25 cellular contexts compared by ENCODE assay signal in the genomic region with DNA sequence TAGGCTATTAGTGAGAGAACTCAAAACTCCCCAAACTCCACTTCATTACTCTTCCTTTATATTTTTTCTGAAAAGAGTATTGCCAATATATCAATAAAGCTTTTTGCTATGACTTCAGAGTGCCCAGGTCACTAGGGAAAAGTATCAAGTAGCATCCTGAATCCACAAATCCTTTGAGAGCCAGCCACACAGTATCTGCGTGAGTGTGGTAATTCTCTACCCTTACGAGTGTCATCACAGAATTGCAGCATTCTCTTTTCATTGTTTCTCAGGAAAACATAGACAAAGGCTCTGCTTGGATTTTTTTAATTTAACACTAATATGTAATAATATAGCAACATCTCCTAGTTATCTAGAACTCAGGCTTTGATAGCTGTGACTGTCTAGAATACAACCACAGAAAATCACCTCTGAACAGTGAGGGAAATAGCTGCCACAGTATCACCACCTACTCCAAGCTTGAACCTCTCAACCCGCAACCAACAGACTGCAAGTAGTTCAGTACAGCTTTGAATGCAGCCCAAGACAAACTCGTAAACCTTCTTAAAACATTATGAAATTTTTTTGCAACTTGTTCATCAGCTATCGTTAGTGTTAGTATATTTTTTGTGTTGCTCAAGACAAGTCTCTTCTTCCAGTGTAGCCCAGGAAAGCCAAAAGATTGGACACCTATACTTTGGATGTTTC.
"Had no signal": no experiment of that assay in that cellular context is flagged by ENCODE, and none has a peak within 500 bp of the region (broad histone marks: within the 10 kb centered on the region; RNA-seq: fewer than 3 reads in every experiment).

No MANE protein-coding gene starts in this region.

- H3K27ac ChIP-seq: brain microvascular endothelial cell, SJSA1 had no signal

- H3K36me3 Mint-ChIP-seq: activated naive CD8-positive, alpha-beta T cell had no signal

- ATAC-seq: activated CD8-positive, alpha-beta T cell treated with anti-CD3 and anti-CD28 coated beads, Interleukin-2, amount 10 ng/mL, durations not matched to agents 7 days and 5 days; SK-N-SH treated with all-trans-retinoic acid at 6 μM for 48 hours; WTC11 had no signal

- H3K4me1 Mint-ChIP-seq: WTC11 had no signal

- H3K9me3 Mint-ChIP-seq: activated T-helper 1 cell treated with anti-CD3 and anti-CD28 coated beads, Interleukin-12 subunit alpha, Interleukin-12 subunit beta, Interleukin-2, Interleukin-4 antibody, amounts not matched to agents 30 ng/mL and 10 ng/mL and 1 ng/mL, durations not matched to agents 14 hours and 24 hours and 36 hours; T-helper 2 cell treated with Interferon-gamma antibody and Interleukin-4, amounts not matched to agents 5 μg/mL and 100 μg/mL, for 36 hours had no signal

- H3K36me3 ChIP-seq: brain microvascular endothelial cell, SJSA1 had no signal

- H3K27ac Mint-ChIP-seq: activated CD8-positive, alpha-beta T cell treated with anti-CD3 and anti-CD28 coated beads, Interleukin-2, amount 10 ng/mL, durations not matched to agents 7 days and 5 days; activated naive CD4-positive, alpha-beta T cell treated with anti-CD3 and anti-CD28 coated beads for 36 hours; activated naive CD8-positive, alpha-beta T cell; activated T-helper 1 cell treated with anti-CD3 and anti-CD28 coated beads, Interleukin-12 subunit alpha, Interleukin-12 subunit beta, Interleukin-2, Interleukin-4 antibody, amounts not matched to agents 30 ng/mL and 10 ng/mL and 1 ng/mL, durations not matched to agents 14 hours and 24 hours and 36 hours; T-helper 2 cell treated with Interferon-gamma antibody and Interleukin-4, amounts not matched to agents 5 μg/mL and 100 μg/mL, for 36 hours; WTC11 had no signal

- H3K27me3 ChIP-seq: brain microvascular endothelial cell, SJSA1 had no signal

- FAIRE-seq: RCC 7860 had no signal

- H3K27me3 Mint-ChIP-seq: activated naive CD8-positive, alpha-beta T cell had no signal

- H3K4me1 ChIP-seq: SJSA1 had no signal

- H3K4me3 Mint-ChIP-seq: activated CD8-positive, alpha-beta T cell treated with anti-CD3 and anti-CD28 coated beads, Interleukin-2, amount 10 ng/mL, durations not matched to agents 7 days and 5 days; activated naive CD4-positive, alpha-beta T cell treated with anti-CD3 and anti-CD28 coated beads for 36 hours; activated naive CD8-positive, alpha-beta T cell; activated T-helper 1 cell treated with anti-CD3 and anti-CD28 coated beads, Interleukin-12 subunit alpha, Interleukin-12 subunit beta, Interleukin-2, Interleukin-4 antibody, amounts not matched to agents 30 ng/mL and 10 ng/mL and 1 ng/mL, durations not matched to agents 14 hours and 24 hours and 36 hours; T-helper 2 cell treated with Interferon-gamma antibody and Interleukin-4, amounts not matched to agents 5 μg/mL and 100 μg/mL, for 36 hours; WTC11 had no signal

- H3K4me3 ChIP-seq: SJSA1 had no signal

- DNase-seq: activated CD4-positive, alpha-beta T cell treated with anti-CD3 and anti-CD28 coated beads for 48 hours; activated CD4-positive, alpha-beta T cell treated with anti-CD3 and anti-CD28 coated beads, Interleukin-2, amount 50 U/mL, for 4 hours; activated CD4-positive, CD25-positive, alpha-beta regulatory T cell treated with anti-CD3 and anti-CD28 coated beads, Interleukin-2, amount 50 U/mL, for 72 hours; activated CD8-positive, alpha-beta memory T cell treated with anti-CD3 and anti-CD28 coated beads, Interleukin-2, amount 50 U/mL, for 48 hours; activated CD8-positive, alpha-beta T cell treated with anti-CD3 and anti-CD28 coated beads, Interleukin-2, amount 10 ng/mL, durations not matched to agents 7 days and 5 days; activated effector memory CD4-positive, alpha-beta T cell treated with anti-CD3 and anti-CD28 coated beads, Interleukin-2, amount 50 U/mL, for 16 hours; activated naive CD4-positive, alpha-beta T cell treated with anti-CD3 and anti-CD28 coated beads for 36 hours; activated T-cell treated with anti-CD3 and anti-CD28 coated beads, Interleukin-2, amount 50 U/mL, for 1 hour; amygdala; brain microvascular endothelial cell; NCI-H1105 treated with DMSO at 0.1 percent for 48 hours; NCI-H1436 treated with DMSO at 0.1 percent for 48 hours; NCI-H187; NCI-H2081; NCI-H510A treated with DMSO at 0.1 percent for 48 hours; NCI-H69; SHP77; SW 1271 had no signal
